9 cellular contexts compared by ENCODE assay signal in the genomic region with DNA sequence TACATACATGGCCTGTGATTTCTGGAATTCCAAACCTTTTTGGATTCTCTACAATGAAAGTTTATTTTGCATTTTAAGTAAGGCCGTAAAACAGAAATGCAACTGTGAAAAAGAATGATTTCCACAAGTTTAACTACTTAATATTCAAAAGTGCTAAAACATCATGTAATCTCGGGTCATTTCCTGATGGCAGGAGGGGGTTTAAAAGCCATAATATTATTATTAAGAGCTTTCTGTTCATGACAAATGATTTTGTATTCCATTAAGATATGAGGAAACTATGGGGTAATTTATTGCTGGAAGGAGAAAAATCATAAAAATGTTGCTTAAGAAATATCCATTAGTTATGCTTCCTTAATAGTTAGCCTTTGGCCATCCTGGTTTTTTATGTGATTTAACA.
"Had no signal": no experiment of that assay in that cellular context is flagged by ENCODE, and none has a peak within 500 bp of the region (broad histone marks: within the 10 kb centered on the region; RNA-seq: fewer than 3 reads in every experiment).

No MANE protein-coding gene starts in this region.

- H3K4me1 ChIP-seq: HAP-1 had no signal

- H3K4me3 ChIP-seq: GM23248, GM23338, HAP-1 had no signal

- H3K9me3 Mint-ChIP-seq: GM23338, H9, HFFc6 had no signal

- H3K9ac ChIP-seq: GM23248 had no signal

- H3K27ac Mint-ChIP-seq: GM23338, HFFc6 had no signal

- DNase-seq: GM23248, GOT3, H7, H9, HCEC 1CT, HFFc6 had no signal

- H3K27ac ChIP-seq: GM23248 had no signal

- H3K36me3 ChIP-seq: HAP-1 had no signal

- H3K4me3 Mint-ChIP-seq: GM23338, H9, HFFc6 had no signal

- H3K9me3 ChIP-seq: HAP-1 had no signal

- ATAC-seq: GM23338, HCT116 had no signal
